Comparison of ENCODE assay signal across 11 cellular contexts in genomic region chr1:21938791-21939538, GRCh38. TPM values are rescaled to one million over a fixed set of nuclear protein-coding genes. Genes with fewer than 3 reads are reported as not detected.
A peak's percentile ranks its signal among the peaks of the same experiment; 100 is the strongest.
DNase-seq lines count a peak whose midpoint lies in the region; ATAC-seq and TF ChIP-seq lines count a peak whose summit lies in the region.
"Had no signal": no experiment of that assay in that cellular context is flagged by ENCODE, and none has a peak within 500 bp of the region (broad histone marks: within the 10 kb centered on the region; RNA-seq: fewer than 3 reads in every experiment).

No MANE protein-coding gene starts in this region.

- H3K4me3 Mint-ChIP-seq in Caco-2 (ENCODE audit: unreplicated experiment) = peak overlapping the region; percentile 90
- peak overlapping the region; percentile 28 for H3K4me3 Mint-ChIP-seq in activated CD8-positive, alpha-beta T cell treated with anti-CD3 and anti-CD28 coated beads for 36 hours

- POLR2A ChIA-PET in Caco-2 (lab: Charles Lee) = interaction anchor here (0.8 to 3.7 kb wide), 2 partner anchors 8 to 16 kb away, joined by 3 to 23 read pairs; no protein-coding TSS in a partner anchor
- POLR2A ChIA-PET in activated CD8-positive, alpha-beta T cell treated with anti-CD3 and anti-CD28 coated beads for 36 hours (lab: Charles Lee) = interaction anchor here (0.9 kb wide), 1 partner anchor 156 kb away, joined by 3 read pairs; the partner anchor contains the start of gene USP48

- 61% methylated on average over 10 of the region's 10 CpGs for WGBS in prostate gland

- H3K9me3 ChIP-seq in Caco-2 (no peaks in the 10 kb centered on the region), prostate gland (no peaks in the 10 kb centered on the region)

- intact Hi-C loops in Caco-2 (cut with micrococcal nuclease; ENCODE audit: unreplicated experiment) (loop anchor here (5.0 kb wide), 1 partner anchor 37 kb away; no protein-coding TSS in a partner anchor), prostate gland (cut with DNase I) (no loop called here)
- intact Hi-C loops in activated CD8-positive, alpha-beta T cell treated with anti-CD3 and anti-CD28 coated beads for 36 hours (cut with micrococcal nuclease) = no loop called here

- TF ChIP-seq POLR2A in prostate gland (IDR thresholded peaks at IDR 0.05) = no peak

- H3K4me1 ChIP-seq in Caco-2 (peaks cover 42% of the 10 kb centered on the region), foreskin keratinocyte (peaks cover 43% of the 10 kb centered on the region), prostate gland (replicated peaks) (no peaks in the 10 kb centered on the region)

- no peaks in the 10 kb centered on the region for H3K9me3 Mint-ChIP-seq in Caco-2 (ENCODE audit: unreplicated experiment)
- no peaks in the 10 kb centered on the region for H3K9me3 Mint-ChIP-seq in activated CD8-positive, alpha-beta T cell treated with anti-CD3 and anti-CD28 coated beads for 36 hours

- DNase-seq in Caco-2 (no peak), foreskin keratinocyte (peak in 1 of 2 donors; percentile 32), prostate gland (ENCODE audit: low spot score) (no peak), NCI-H524 (lab: John Stamatoyannopoulos, UW) (no peak), ureter (ENCODE audit: low spot score) (no peak), islet precursor cell (no peak)
- DNase-seq in activated CD8-positive, alpha-beta T cell treated with anti-CD3 and anti-CD28 coated beads for 36 hours = no peak

- no peaks in the 10 kb centered on the region for H3K27me3 Mint-ChIP-seq in Caco-2 (ENCODE audit: insufficient read depth, unreplicated experiment)
- H3K27me3 Mint-ChIP-seq in activated CD8-positive, alpha-beta T cell treated with anti-CD3 and anti-CD28 coated beads for 36 hours = peaks cover 14% of the 10 kb centered on the region

- peaks cover 28% of the 10 kb centered on the region for H3K36me3 Mint-ChIP-seq in Caco-2 (ENCODE audit: insufficient read depth, unreplicated experiment)
- H3K36me3 Mint-ChIP-seq in activated CD8-positive, alpha-beta T cell treated with anti-CD3 and anti-CD28 coated beads for 36 hours (ENCODE audit: low read depth) = no peaks in the 10 kb centered on the region

- no peak for TF ChIP-seq CTCF in Caco-2 (IDR thresholded peaks at IDR 0.05; ENCODE audit: insufficient read depth in 1 of 2, low read depth in 1 of 2, low read length in 1 of 2, severe bottlenecking in 1 of 2, unreplicated experiment in 1 of 2)
- TF ChIP-seq CTCF in activated CD8-positive, alpha-beta T cell treated with anti-CD3 and anti-CD28 coated beads for 36 hours (IDR thresholded peaks at IDR 0.05) = no peak
- no peak for TF ChIP-seq CTCF in foreskin keratinocyte (conservative IDR thresholded peaks at IDR 0.05)
- no peak for TF ChIP-seq CTCF in prostate gland (IDR thresholded peaks at IDR 0.05)

- H3K27me3 ChIP-seq in Caco-2 (replicated peaks; ENCODE audit: control insufficient read depth, insufficient read depth, low read length) (no peaks in the 10 kb centered on the region), foreskin keratinocyte (no peaks in the 10 kb centered on the region), prostate gland (replicated peaks; ENCODE audit: insufficient read depth) (no peaks in the 10 kb centered on the region)

- no TSS peak for BruUV-seq in Caco-2 (replicated peaks; lab: Mats Ljungman, UMichigan)

- peak overlapping the region; percentile 89 for H3K27ac Mint-ChIP-seq in Caco-2 (ENCODE audit: unreplicated experiment)
- no peak overlapping the region for H3K27ac Mint-ChIP-seq in activated CD8-positive, alpha-beta T cell treated with anti-CD3 and anti-CD28 coated beads for 36 hours

- H3K27ac ChIP-seq in foreskin keratinocyte (peak overlapping the region; percentile 69), prostate gland (peak overlapping the region; percentile 63 to 80)

- H3K36me3 ChIP-seq in Caco-2 (ENCODE audit: control insufficient read depth, insufficient read depth, low read length) = no peaks in the 10 kb centered on the region; the same call in 1 of the 2 replicates
- no peaks in the 10 kb centered on the region for H3K36me3 ChIP-seq in prostate gland

- no peak overlapping the region for H3K4me3 ChIP-seq in Caco-2 (ENCODE audit: low read depth, low read length)
- no peak overlapping the region for H3K4me3 ChIP-seq in prostate gland

- CTCF ChIA-PET in Caco-2 (lab: Charles Lee) = interaction anchor here (0.6 kb wide), 1 partner anchor 1405 kb away, joined by 4 read pairs; the partner anchor contains the start of gene HNRNPR
- CTCF ChIA-PET in activated CD8-positive, alpha-beta T cell treated with anti-CD3 and anti-CD28 coated beads for 36 hours (lab: Charles Lee) = interaction anchor here (1.4 kb wide), 2 partner anchors 17 to 25 kb away, joined by 3 to 6 read pairs; no protein-coding TSS in a partner anchor

- no peak for ATAC-seq in activated CD8-positive, alpha-beta T cell treated with anti-CD3 and anti-CD28 coated beads for 36 hours
- ATAC-seq in foreskin keratinocyte (no peak), GM21737 (IDR thresholded peaks at IDR 0.05; ENCODE audit: unreplicated experiment) (no peak)

- peaks cover 40% of the 10 kb centered on the region for H3K4me1 Mint-ChIP-seq in Caco-2 (ENCODE audit: low read depth, unreplicated experiment)
- peaks cover 14% of the 10 kb centered on the region for H3K4me1 Mint-ChIP-seq in activated CD8-positive, alpha-beta T cell treated with anti-CD3 and anti-CD28 coated beads for 36 hours (ENCODE audit: low read depth)

RNA-seq across cellular contexts. Expression of gene HSPG2, which starts 1.9 kb away (rescaled TPM):
- total RNA-seq in Caco-2 (2022) = 234 and 237 TPM in 2 replicates
- 10 to 100 TPM; 52.1 to 59.0 TPM for total RNA-seq in activated CD8-positive, alpha-beta T cell treated with anti-CD3 and anti-CD28 coated beads for 36 hours
- 44.6 and 57.5 TPM in 2 replicates for total RNA-seq in foreskin keratinocyte
- 36.2 and 44.7 TPM in 2 replicates for polyA plus RNA-seq in foreskin keratinocyte
- total RNA-seq in prostate gland = 100 to 1,000 TPM; 135 to 257 TPM
- total RNA-seq in ureter = 298 TPM

RNA-seq across cellular contexts. Expression of gene CELA3B, which starts 37.9 kb away (rescaled TPM):
- not detected in 2 replicates for total RNA-seq in Caco-2 (2022)
- not detected for total RNA-seq in activated CD8-positive, alpha-beta T cell treated with anti-CD3 and anti-CD28 coated beads for 36 hours
- total RNA-seq in foreskin keratinocyte = not detected in 2 replicates
- polyA plus RNA-seq in foreskin keratinocyte = not detected in 2 replicates
- not detected for total RNA-seq in prostate gland
- not detected for total RNA-seq in ureter
- total RNA-seq: activated CD8-positive, alpha-beta memory T cell treated with anti-CD3 and anti-CD28 coated beads for 36 hours; HT1080; occipital lobe had no signal
